19 cellular contexts compared by ENCODE assay signal in the genomic region with DNA sequence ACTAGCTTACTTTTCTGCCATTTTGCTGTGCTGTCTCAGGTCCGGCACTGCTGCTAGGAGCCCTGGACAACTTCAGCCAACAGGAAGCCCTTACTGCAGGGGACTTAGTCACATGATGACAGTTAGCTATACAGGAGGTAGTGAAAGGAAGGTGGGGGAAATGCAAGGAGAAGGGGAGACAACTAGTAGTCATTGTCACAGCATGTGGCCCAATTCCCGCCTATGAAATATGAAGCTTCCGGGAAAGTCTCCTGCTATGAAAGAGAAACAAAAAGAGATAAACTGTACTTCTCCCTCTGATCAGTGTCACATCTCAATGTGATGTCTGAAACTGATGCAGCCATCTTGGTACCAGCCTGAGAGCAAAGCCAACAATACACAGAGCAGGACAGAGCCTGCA.
"Had no signal": no experiment of that assay in that cellular context is flagged by ENCODE, and none has a peak within 500 bp of the region (broad histone marks: within the 10 kb centered on the region; RNA-seq: fewer than 3 reads in every experiment).

No MANE protein-coding gene starts in this region.

- H3K4me3 ChIP-seq: SJSA1, SK-N-MC had no signal

- H3K27me3 ChIP-seq: SJSA1 had no signal

- H3K4me1 ChIP-seq: SJSA1 had no signal

- H3K36me3 ChIP-seq: SJSA1 had no signal

- DNase-seq: Kasumi-1, KG1, MV-4-11, NCI-H1048, NCI-H1105, NCI-H1417 treated with DMSO at 0.1 percent for 48 hours, NCI-H146, NCI-H1694 treated with DMSO at 0.1 percent for 48 hours, NCI-H1930, NCI-H2081 treated with DMSO at 0.1 percent for 48 hours, NCI-H2227 treated with DMSO at 0.1 percent for 48 hours, NCI-H524, NCI-H526 treated with DMSO at 0.1 percent for 48 hours, NCI-H774, Right ventricle myocardium superior, RPMI8226, SIG-M5 had no signal

- H3K9me3 ChIP-seq: SJSA1 had no signal

- H3K27ac ChIP-seq: SJSA1, SK-N-MC had no signal
